29 cellular contexts compared by ENCODE assay signal in genomic region chr1:53906121-53906520, GRCh38. TPM values are rescaled to one million over a fixed set of nuclear protein-coding genes. Genes with fewer than 3 reads are reported as not detected.
"Had no signal": no experiment of that assay in that cellular context is flagged by ENCODE, and none has a peak within 500 bp of the region (broad histone marks: within the 10 kb centered on the region; RNA-seq: fewer than 3 reads in every experiment).

No MANE protein-coding gene starts in this region.

- DNase-seq: cerebellar nuclear complex; colonic mucosa; cortex of kidney; dermis blood vessel endothelial cell; dorsolateral prefrontal cortex; effector CD4-positive, alpha-beta T cell; effector memory CD4-positive, alpha-beta T cell; erythroblast; esophagus squamous epithelium; foreskin fibroblast; foreskin melanocyte; gastrocnemius medialis; glutamatergic neuron; heart right ventricle; hippocampal formation; left colon; left lung; left ventricle myocardium superior; lower lobe of right lung; mesenchymal stem cell; midbrain had no signal

- H3K27ac ChIP-seq: colonic mucosa, dorsolateral prefrontal cortex, esophagus squamous epithelium, gastrocnemius medialis, heart right ventricle, left lung, lower lobe of right lung had no signal

- H3K4me1 ChIP-seq: colonic mucosa, gastrocnemius medialis, heart right ventricle, left lung, lower lobe of right lung had no signal

- H3K9me3 ChIP-seq: colonic mucosa, esophagus squamous epithelium, gastrocnemius medialis, heart right ventricle, left lung, lower lobe of right lung had no signal

- ATAC-seq: esophagus mucosa, gastrocnemius medialis, heart right ventricle, left colon, left lung, left ventricle myocardium superior, lower lobe of right lung had no signal

- H3K36me3 ChIP-seq: colonic mucosa, esophagus squamous epithelium, gastrocnemius medialis, left lung, lower lobe of right lung had no signal

- H3K27me3 ChIP-seq: colonic mucosa, dorsolateral prefrontal cortex, esophagus squamous epithelium, gastrocnemius medialis, heart right ventricle, left lung had no signal

- H3K4me3 ChIP-seq: colonic mucosa, dorsolateral prefrontal cortex, esophagus squamous epithelium, gastrocnemius medialis, heart right ventricle, left lung, lower lobe of right lung had no signal

RNA-seq across cellular contexts. Expression of gene DIO1, which starts 12.1 kb away (rescaled TPM):
- total RNA-seq: chondrocyte, dermis blood vessel endothelial cell, endothelial cell of umbilical vein, esophagus mucosa, esophagus squamous epithelium, gastrocnemius medialis, glomerular endothelial cell, heart right ventricle, kidney epithelial cell, left ventricle myocardium superior, lower leg skin, lower lobe of right lung, lung microvascular endothelial cell had no signal
- polyA plus RNA-seq: endothelial cell of umbilical vein, heart right ventricle, keratinocyte had no signal
